In the genomic region with DNA sequence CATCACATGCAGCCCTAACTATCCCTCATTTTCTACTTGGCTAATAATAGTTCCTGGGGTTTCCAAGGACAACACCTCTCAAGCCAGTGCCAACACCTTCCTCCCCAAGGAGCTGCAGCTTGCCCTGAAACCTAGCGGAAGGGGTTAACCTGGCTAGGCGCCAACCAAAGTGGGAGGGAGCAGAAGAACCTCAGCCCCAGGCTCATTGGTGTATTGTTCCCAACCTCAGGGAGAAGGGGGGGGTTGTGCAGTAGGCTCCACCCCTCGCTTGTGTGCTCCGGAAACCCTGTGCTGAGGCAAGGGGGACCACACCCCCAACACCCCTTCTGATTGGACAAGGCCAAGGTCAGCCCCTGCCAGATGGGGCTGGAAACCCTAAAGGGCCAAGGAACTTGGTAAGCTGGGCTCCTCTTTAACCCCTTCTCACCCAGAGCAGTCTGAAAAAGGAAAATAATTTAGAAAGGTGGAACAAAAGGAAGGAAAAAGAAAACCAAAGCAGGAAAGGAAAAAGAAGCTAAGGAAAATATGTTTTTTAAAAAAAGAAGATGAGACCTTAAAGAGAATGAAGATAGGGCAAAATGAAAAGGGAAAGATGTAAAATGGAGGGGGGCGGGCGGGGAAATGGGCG, we compare ENCODE assay signal across 8 cellular contexts. TPM values are rescaled to one million over a fixed set of nuclear protein-coding genes. Genes with fewer than 3 reads are reported as not detected.
A peak's percentile ranks its signal among the peaks of the same experiment; 100 is the strongest.
DNase-seq lines count a peak whose midpoint lies in the region; ATAC-seq and TF ChIP-seq lines count a peak whose summit lies in the region.

No MANE protein-coding gene starts in this region.

- CTCF ChIA-PET in activated CD8-positive, alpha-beta memory T cell treated with anti-CD3 and anti-CD28 coated beads, Interleukin-2, amount 10 ng/mL, durations not matched to agents 7 days and 5 days (lab: Charles Lee) = interaction anchor here (0.6 to 4.9 kb wide), 9 partner anchors 7 to 1031 kb away, joined by 3 to 34 read pairs (median 3); a partner anchor contains a TSS

- peaks cover 10% of the 10 kb centered on the region for H3K4me1 ChIP-seq in endodermal cell (ENCODE audit: control insufficient read depth, insufficient read depth, low read length)

- ATAC-seq in GM19455 (IDR thresholded peaks at IDR 0.05; ENCODE audit: unreplicated experiment) = peak; percentile 47
- peak; percentile 75 for ATAC-seq in activated CD8-positive, alpha-beta memory T cell treated with anti-CD3 and anti-CD28 coated beads, Interleukin-2, amount 10 ng/mL, durations not matched to agents 7 days and 5 days

- peaks cover 62% of the 10 kb centered on the region for H3K4me1 Mint-ChIP-seq in activated CD8-positive, alpha-beta memory T cell treated with anti-CD3 and anti-CD28 coated beads, Interleukin-2, amount 10 ng/mL, durations not matched to agents 7 days and 5 days
- H3K4me1 Mint-ChIP-seq in endodermal cell (peaks cover 44% of the 10 kb centered on the region), mesothelial cell of epicardium (peaks cover 33% of the 10 kb centered on the region)

- WGBS in endodermal cell (ENCODE audit: insufficient coverage in 1 of 2, insufficient read length in 1 of 2), 2 experiments = 58 to 94% methylated on average over 3 to 7 of the region's 7 CpGs

- H3K36me3 Mint-ChIP-seq in activated CD8-positive, alpha-beta memory T cell treated with anti-CD3 and anti-CD28 coated beads, Interleukin-2, amount 10 ng/mL, durations not matched to agents 7 days and 5 days = peaks cover 74% of the 10 kb centered on the region
- H3K36me3 Mint-ChIP-seq in endodermal cell (ENCODE audit: low read depth) = peaks cover 65% of the 10 kb centered on the region
- peaks cover 30% of the 10 kb centered on the region for H3K36me3 Mint-ChIP-seq in mesothelial cell of epicardium

- DNase-seq in C1 segment of cervical spinal cord (lab: John Stamatoyannopoulos, UW) (peak in 13 of 14 donors; percentile 27 to 96 (median 82)), HPDE6-E6E7 (ENCODE audit: extremely low spot score) (peak; percentile 88), NOMO-1 treated with DMSO at 0.1 percent for 48 hours (lab: John Stamatoyannopoulos, UW; ENCODE audit: unreplicated experiment) (peak; percentile 96), endodermal cell (peak; percentile 97), mesothelial cell of epicardium (ENCODE audit: low spot score in 2 of 2, unreplicated experiment in 2 of 2) (peak; percentile 79 to 86)
- peak; percentile 99 for DNase-seq in activated CD8-positive, alpha-beta memory T cell treated with anti-CD3 and anti-CD28 coated beads, Interleukin-2, amount 10 ng/mL, durations not matched to agents 7 days and 5 days
- peak; percentile 76 for DNase-seq in stimulated activated CD8-positive, alpha-beta memory T cell treated with anti-CD3 and anti-CD28 coated beads, Interleukin-15, amount 100 ng/mL, for 24 hours (ENCODE audit: low read depth)

- H3K27me3 ChIP-seq in endodermal cell (ENCODE audit: control insufficient read depth, insufficient read depth, low read length, poor library complexity, severe bottlenecking) = peaks cover 11% of the 10 kb centered on the region

- H3K27ac ChIP-seq in endodermal cell (ENCODE audit: low read depth, low read length) = no peak overlapping the region

- H3K27me3 Mint-ChIP-seq in activated CD8-positive, alpha-beta memory T cell treated with anti-CD3 and anti-CD28 coated beads, Interleukin-2, amount 10 ng/mL, durations not matched to agents 7 days and 5 days = no peaks in the 10 kb centered on the region
- H3K27me3 Mint-ChIP-seq in endodermal cell (ENCODE audit: insufficient read depth) = peaks cover 19% of the 10 kb centered on the region
- peaks cover 4% of the 10 kb centered on the region for H3K27me3 Mint-ChIP-seq in mesothelial cell of epicardium (ENCODE audit: low read depth)

- H3K27ac Mint-ChIP-seq in activated CD8-positive, alpha-beta memory T cell treated with anti-CD3 and anti-CD28 coated beads, Interleukin-2, amount 10 ng/mL, durations not matched to agents 7 days and 5 days = peak overlapping the region; percentile 94
- H3K27ac Mint-ChIP-seq in endodermal cell (peak overlapping the region; percentile 74), mesothelial cell of epicardium (peak overlapping the region; percentile 82)

- no peak overlapping the region for H3K9ac ChIP-seq in endodermal cell (ENCODE audit: extremely low read depth, low read length, poor library complexity, severe bottlenecking)

- peaks cover 56% of the 10 kb centered on the region for H3K36me3 ChIP-seq in endodermal cell (ENCODE audit: control insufficient read depth, insufficient read depth, low read length)

- peak overlapping the region; percentile 96 for H3K4me3 ChIP-seq in endodermal cell (ENCODE audit: low read length)

- peak overlapping the region; percentile 97 for H3K4me3 Mint-ChIP-seq in activated CD8-positive, alpha-beta memory T cell treated with anti-CD3 and anti-CD28 coated beads, Interleukin-2, amount 10 ng/mL, durations not matched to agents 7 days and 5 days
- H3K4me3 Mint-ChIP-seq in endodermal cell (peak overlapping the region; percentile 77), mesothelial cell of epicardium (peak overlapping the region; percentile 81)

- H3K9me3 ChIP-seq in endodermal cell (ENCODE audit: control insufficient read depth, low read length) = no peaks in the 10 kb centered on the region

- H3K9me3 Mint-ChIP-seq in activated CD8-positive, alpha-beta memory T cell treated with anti-CD3 and anti-CD28 coated beads, Interleukin-2, amount 10 ng/mL, durations not matched to agents 7 days and 5 days (ENCODE audit: low read depth) = no peaks in the 10 kb centered on the region
- H3K9me3 Mint-ChIP-seq in endodermal cell (no peaks in the 10 kb centered on the region), mesothelial cell of epicardium (no peaks in the 10 kb centered on the region)

- TF ChIP-seq CTCF in endodermal cell (conservative IDR thresholded peaks at IDR 0.05) (no peak), mesothelial cell of epicardium (IDR thresholded peaks at IDR 0.05; ENCODE audit: unreplicated experiment) (no peak)

RNA-seq across cellular contexts. Expression of a gene that starts 2.5 kb away (rescaled TPM):
- 100 to 1,000 TPM; 245 to 264 TPM for total RNA-seq in activated CD8-positive, alpha-beta memory T cell treated with anti-CD3 and anti-CD28 coated beads, Interleukin-2, amount 10 ng/mL, durations not matched to agents 7 days and 5 days
- 100 to 1,000 TPM; 131 to 155 TPM for total RNA-seq in endodermal cell
- 118 TPM for polyA plus RNA-seq in endodermal cell (2013, experiment 1 of 2)
- polyA plus RNA-seq in endodermal cell (2013, experiment 2 of 2) = 114 TPM
- 121 to 126 TPM (median 124 TPM) in 3 replicates for total RNA-seq in mesothelial cell of epicardium

RNA-seq across cellular contexts. Expression of a gene that starts 7.9 kb away (rescaled TPM):
- total RNA-seq in activated CD8-positive, alpha-beta memory T cell treated with anti-CD3 and anti-CD28 coated beads, Interleukin-2, amount 10 ng/mL, durations not matched to agents 7 days and 5 days = 10 to 100 TPM; 24.7 to 29.6 TPM
- total RNA-seq in endodermal cell (10 to 100 TPM; 16.0 to 33.5 TPM), mesothelial cell of epicardium (23.7 to 26.0 TPM (median 24.2 TPM) in 3 replicates)
- 22.9 TPM for polyA plus RNA-seq in endodermal cell (2013, experiment 1 of 2)
- polyA plus RNA-seq in endodermal cell (2013, experiment 2 of 2) = 19.0 TPM

RNA-seq across cellular contexts. Expression of a gene that starts 13.4 kb away (rescaled TPM):
- total RNA-seq in activated CD8-positive, alpha-beta memory T cell treated with anti-CD3 and anti-CD28 coated beads, Interleukin-2, amount 10 ng/mL, durations not matched to agents 7 days and 5 days = 100 to 1,000 TPM; 132 to 133 TPM
- 10 to 100 TPM; 51.5 to 57.7 TPM for total RNA-seq in endodermal cell
- 27.2 TPM for polyA plus RNA-seq in endodermal cell (2013, experiment 1 of 2)
- polyA plus RNA-seq in endodermal cell (2013, experiment 2 of 2) = 23.1 TPM
- total RNA-seq in mesothelial cell of epicardium = 52.2 to 54.3 TPM (median 53.3 TPM) in 3 replicates

RNA-seq across cellular contexts. Expression of a gene that starts 13.9 kb away (rescaled TPM):
- total RNA-seq in activated CD8-positive, alpha-beta memory T cell treated with anti-CD3 and anti-CD28 coated beads, Interleukin-2, amount 10 ng/mL, durations not matched to agents 7 days and 5 days = 1 to 10 TPM; 1.1 to 1.5 TPM
- total RNA-seq in endodermal cell (1 to 10 TPM in 1 of 2 donors, under 1 TPM in 1; 0.71 to 1.3 TPM), mesothelial cell of epicardium (1.7 to 2.5 TPM (median 1.8 TPM) in 3 replicates)
- polyA plus RNA-seq in endodermal cell (2013, experiment 1 of 2) = 0.71 TPM
- 1.2 TPM for polyA plus RNA-seq in endodermal cell (2013, experiment 2 of 2)

RNA-seq across cellular contexts. Expression of a gene that starts 22.6 kb away (rescaled TPM):
- 10 to 100 TPM; 64.5 to 69.7 TPM for total RNA-seq in activated CD8-positive, alpha-beta memory T cell treated with anti-CD3 and anti-CD28 coated beads, Interleukin-2, amount 10 ng/mL, durations not matched to agents 7 days and 5 days
- total RNA-seq in endodermal cell = 10 to 100 TPM; 38.6 to 53.9 TPM
- polyA plus RNA-seq in endodermal cell (2013, experiment 1 of 2) = 35.8 TPM
- polyA plus RNA-seq in endodermal cell (2013, experiment 2 of 2) = 35.8 TPM
- total RNA-seq in mesothelial cell of epicardium = 48.1 to 56.4 TPM (median 52.6 TPM) in 3 replicates
